8 cellular contexts compared by ENCODE assay signal in the genomic region with DNA sequence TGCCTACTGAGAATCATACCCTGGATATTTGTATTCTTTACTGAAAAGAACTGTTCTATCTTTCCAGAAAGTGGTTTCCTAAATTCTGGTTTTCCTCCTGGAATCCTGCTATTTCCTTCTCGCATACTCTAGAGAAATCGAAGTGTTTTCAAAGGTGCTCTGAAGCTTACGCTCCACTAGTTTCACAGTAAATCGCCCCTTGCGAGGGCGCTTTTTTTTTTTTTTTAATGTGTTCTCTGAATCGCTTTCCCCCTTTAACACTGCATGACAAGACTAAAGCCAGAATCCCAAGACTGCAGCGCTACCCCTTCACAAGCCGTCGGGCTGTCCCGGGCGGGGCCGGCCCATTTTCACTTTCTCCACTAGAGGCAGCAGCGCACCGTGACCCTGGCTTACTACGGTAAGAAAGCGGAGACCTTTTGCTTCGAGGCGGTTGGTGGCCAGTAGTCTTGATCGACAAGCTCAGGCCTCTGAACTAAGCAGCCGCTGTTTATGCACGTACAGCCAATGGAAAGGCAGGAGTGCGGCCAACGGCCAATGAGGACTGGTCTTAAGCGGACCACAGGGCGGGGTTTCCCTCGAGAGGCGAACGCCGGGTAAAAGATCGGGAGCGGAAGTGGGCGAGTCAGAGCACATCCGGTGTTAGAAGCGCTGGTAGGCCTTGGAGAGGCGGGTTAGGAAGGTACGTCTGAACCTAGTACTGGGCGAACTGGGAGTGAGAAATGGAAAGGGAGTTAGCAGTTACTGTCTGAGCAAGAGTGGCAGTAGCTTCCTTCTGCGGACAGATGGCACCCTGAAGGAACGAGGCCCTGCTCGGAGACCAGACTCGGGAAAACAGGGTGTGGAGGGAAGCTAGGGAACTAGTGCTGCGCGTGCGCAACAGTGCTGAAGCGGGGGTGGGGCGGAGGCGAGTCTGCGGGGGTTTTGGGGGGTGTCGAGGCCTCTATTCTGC. TPM values are rescaled to one million over a fixed set of nuclear protein-coding genes. Genes with fewer than 3 reads are reported as not detected.
DNase-seq lines count a peak whose midpoint lies in the region; ATAC-seq and TF ChIP-seq lines count a peak whose summit lies in the region.

Gene TMBIM6, plus strand, starts transcription at position 628 of the 952 bp plus-strand sequence. CDS start 10,937 bp downstream, outside the sequence.

- TF ChIP-seq EP300 in upper lobe of left lung (IDR thresholded peaks at IDR 0.05): peak in 2 of 4 donors; percentile 6 to 82

- ATAC-seq in HG02763 (IDR thresholded peaks at IDR 0.05; ENCODE audit: unreplicated experiment) (peak; percentile 94), upper lobe of left lung (ENCODE audit: low FRiP score in 2 of 2) (peak; percentile 98 to 100)

- intact Hi-C loops in cardiac septum (cut with DNase I): no loop called here

- peaks cover 35 to 48% (median 38%) of the 10 kb centered on the region in 4 donors for H3K4me1 ChIP-seq in upper lobe of left lung

- DNase-seq in NCI-H1417 treated with DMSO at 0.1 percent for 48 hours (lab: John Stamatoyannopoulos, UW): peak; percentile 99
- DNase-seq in T follicular helper cell (ENCODE audit: low read depth): peak; percentile 98
- DNase-seq in cardiac septum (ENCODE audit: low spot score): peak; percentile 100
- DNase-seq in pons (ENCODE audit: low spot score): peak; percentile 100
- peak; percentile 94 to 100 for DNase-seq in upper lobe of left lung

- peak within 1 kb of the TSS; percentile 76 for H3K27ac ChIP-seq in adipose tissue (ENCODE audit: low read depth, low read length)
- H3K27ac ChIP-seq in upper lobe of left lung: peak within 1 kb of the TSS; percentile 95 to 99 (median 98)

- peak; percentile 91 to 99 (median 98) for TF ChIP-seq POLR2A in upper lobe of left lung (IDR thresholded peaks at IDR 0.05)

- TF ChIP-seq CTCF in GM12873 (IDR thresholded peaks at IDR 0.05; ENCODE audit: insufficient read depth, low read depth, low read length, missing control alignments) (peak; percentile 92), upper lobe of left lung (IDR thresholded peaks at IDR 0.05) (peak; percentile 94 to 97 (median 97))

- H3K9me3 ChIP-seq in upper lobe of left lung: no peaks in the 10 kb centered on the region

- H3K36me3 ChIP-seq in upper lobe of left lung: peaks cover 0 to 5% (median 0%) of the 10 kb centered on the region in 4 donors

- WGBS in adipose tissue, 3 donors: 3 to 4% (median 4%) methylated on average over 48 to 50 of the region's 50 CpGs
- 5% methylated on average over 43 to 44 of the region's 50 CpGs for WGBS in upper lobe of left lung, 2 donors

- no peaks in the 10 kb centered on the region for H3K27me3 ChIP-seq in upper lobe of left lung

- peak within 1 kb of the TSS; percentile 58 to 81 (median 68) for H3K4me3 ChIP-seq in upper lobe of left lung

RNA-seq across cellular contexts. Expression of gene TMBIM6, which starts in this region (rescaled TPM):
- 100 to 1,000 TPM; 120 to 351 (median 210) TPM for polyA plus RNA-seq in adipose tissue
- 191 TPM for total RNA-seq in cardiac septum
- total RNA-seq in upper lobe of left lung: 100 to 1,000 TPM; 185 to 831 (median 594) TPM

Comparison
In these comparisons a context has a peak if more than half of its experiments do, and no peak if none do; other contexts are left out.
1. Peak in every context shown above with its lines: DNase-seq, ATAC-seq, H3K4me3 ChIP-seq and H3K27ac ChIP-seq.